Comparison of ENCODE assay signal across 9 cellular contexts in the genomic region with DNA sequence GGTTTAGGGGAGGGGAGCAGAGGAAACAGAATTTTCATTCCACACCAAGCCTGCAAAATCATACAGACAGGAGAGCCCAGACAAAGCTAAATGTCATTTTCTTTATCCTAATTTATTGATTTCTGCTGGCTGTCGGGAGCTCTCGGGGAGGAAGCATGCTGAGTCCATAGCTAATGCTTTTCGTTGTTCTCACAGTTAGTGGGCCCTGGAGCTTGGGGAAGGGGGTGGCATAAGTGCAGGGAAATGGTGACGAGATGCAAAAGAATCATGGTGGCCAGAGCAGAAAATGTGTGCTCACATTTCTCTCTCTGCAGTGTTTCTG.
DNase-seq lines count a peak whose midpoint lies in the region; ATAC-seq and TF ChIP-seq lines count a peak whose summit lies in the region.
"Had no signal": no experiment of that assay in that cellular context is flagged by ENCODE, and none has a peak within 500 bp of the region (broad histone marks: within the 10 kb centered on the region; RNA-seq: fewer than 3 reads in every experiment).

No MANE protein-coding gene starts in this region.

- no peak for DNase-seq in activated T-cell treated with anti-CD3 and anti-CD28 coated beads, Interleukin-2, amount 50 U/mL, for 72 hours
- DNase-seq in activated T-cell treated with anti-CD3 and anti-CD28 coated beads, Interleukin-2, amount 50 U/mL, for 1 hour, result no peak
- DNase-seq in activated naive CD4-positive, alpha-beta T cell treated with anti-CD3 and anti-CD28 coated beads, Interleukin-2, amount 50 U/mL, for 72 hours (ENCODE audit: low spot score in 2 of 2), result no peak
- no peak for DNase-seq in lower lobe of right lung
- no peak for DNase-seq in transverse colon
- no peak for DNase-seq in DMS 273 (lab: John Stamatoyannopoulos, UW; ENCODE audit: unreplicated experiment)
- DNase-seq in SW 1271 (lab: John Stamatoyannopoulos, UW), result no peak
- no peak for DNase-seq in NCI-H187 treated with DMSO at 0.1 percent for 48 hours (lab: John Stamatoyannopoulos, UW)
- DNase-seq: NCI-H1930 had no signal

- H3K36me3 ChIP-seq in lower lobe of right lung (no peaks in the 10 kb centered on the region), transverse colon (no peaks in the 10 kb centered on the region)

- peaks cover 0 to 3% of the 10 kb centered on the region in 2 donors for H3K36me3 Mint-ChIP-seq in activated T-cell treated with anti-CD3 and anti-CD28 coated beads, Interleukin-2, amount 50 U/mL, for 72 hours (ENCODE audit: insufficient read depth in 2 of 2)
- peaks cover 0 to 40% of the 10 kb centered on the region in 2 donors for H3K36me3 Mint-ChIP-seq in activated naive CD4-positive, alpha-beta T cell treated with anti-CD3 and anti-CD28 coated beads, Interleukin-2, amount 50 U/mL, for 72 hours

- H3K4me1 ChIP-seq in lower lobe of right lung, result peaks cover 37% of the 10 kb centered on the region
- peaks cover 6 to 20% (median 12%) of the 10 kb centered on the region in 4 donors for H3K4me1 ChIP-seq in transverse colon

- in situ Hi-C loops in transverse colon (cut with MboI; ENCODE audit: low pct_ligation_motif_present in 1 of 4, low pct_unique_long_range_greater_than_20kb in 1 of 4, low sequenced_read_pairs in 3 of 4), result no loop called here

- TF ChIP-seq POLR2A in transverse colon (IDR thresholded peaks at IDR 0.05), result no peak

- peaks cover 0 to 2% of the 10 kb centered on the region in 2 donors for H3K9me3 Mint-ChIP-seq in activated T-cell treated with anti-CD3 and anti-CD28 coated beads, Interleukin-2, amount 50 U/mL, for 72 hours
- peaks cover 0 to 13% of the 10 kb centered on the region in 2 donors for H3K9me3 Mint-ChIP-seq in activated naive CD4-positive, alpha-beta T cell treated with anti-CD3 and anti-CD28 coated beads, Interleukin-2, amount 50 U/mL, for 72 hours

- H3K4me1 Mint-ChIP-seq in activated T-cell treated with anti-CD3 and anti-CD28 coated beads, Interleukin-2, amount 50 U/mL, for 72 hours (ENCODE audit: low read depth), result peaks cover 72% of the 10 kb centered on the region

- H3K27me3 ChIP-seq in lower lobe of right lung (ENCODE audit: low read depth), result no peaks in the 10 kb centered on the region
- no peaks in the 10 kb centered on the region for H3K27me3 ChIP-seq in transverse colon

- H3K9me3 ChIP-seq in lower lobe of right lung, result no peaks in the 10 kb centered on the region
- no peaks in the 10 kb centered on the region for H3K9me3 ChIP-seq in transverse colon

- H3K27me3 Mint-ChIP-seq in activated T-cell treated with anti-CD3 and anti-CD28 coated beads, Interleukin-2, amount 50 U/mL, for 72 hours (ENCODE audit: low read depth), result no peaks in the 10 kb centered on the region

- TF ChIP-seq EP300 in transverse colon (IDR thresholded peaks at IDR 0.05; ENCODE audit: low read depth), result no peak

- H3K4me3 Mint-ChIP-seq in activated T-cell treated with anti-CD3 and anti-CD28 coated beads, Interleukin-2, amount 50 U/mL, for 72 hours, result peak overlapping the region; percentile 72 to 91

- no peak overlapping the region for H3K4me3 ChIP-seq in lower lobe of right lung
- H3K4me3 ChIP-seq in transverse colon, result no peak overlapping the region

- peak overlapping the region; percentile 65 for H3K27ac ChIP-seq in lower lobe of right lung
- peak overlapping the region; percentile 50 to 70 (median 57) for H3K27ac ChIP-seq in transverse colon

- intact Hi-C loops in lower lobe of right lung (cut with DNase I) (no loop called here), transverse colon (cut with DNase I; ENCODE audit: low total_unique reads) (no loop called here)

- 39 to 58% methylated on average over 4 of the region's 4 CpGs for WGBS in transverse colon (ENCODE audit: low coverage in 1 of 2), 2 donors

- ATAC-seq in activated T-cell treated with anti-CD3 and anti-CD28 coated beads, Interleukin-2, amount 50 U/mL, for 72 hours (replicated peaks in 1 of 2), result no peak
- ATAC-seq in activated naive CD4-positive, alpha-beta T cell treated with anti-CD3 and anti-CD28 coated beads, Interleukin-2, amount 50 U/mL, for 72 hours, result no peak
- no peak for ATAC-seq in lower lobe of right lung

- no peak for TF ChIP-seq CTCF in lower lobe of right lung (IDR thresholded peaks at IDR 0.05)
- TF ChIP-seq CTCF in transverse colon (IDR thresholded peaks at IDR 0.05), result no peak

- peak overlapping the region; percentile 97 for H3K27ac Mint-ChIP-seq in activated T-cell treated with anti-CD3 and anti-CD28 coated beads, Interleukin-2, amount 50 U/mL, for 72 hours
- peak overlapping the region; percentile 77 to 96 for H3K27ac Mint-ChIP-seq in activated naive CD4-positive, alpha-beta T cell treated with anti-CD3 and anti-CD28 coated beads, Interleukin-2, amount 50 U/mL, for 72 hours
